In the genomic region with DNA sequence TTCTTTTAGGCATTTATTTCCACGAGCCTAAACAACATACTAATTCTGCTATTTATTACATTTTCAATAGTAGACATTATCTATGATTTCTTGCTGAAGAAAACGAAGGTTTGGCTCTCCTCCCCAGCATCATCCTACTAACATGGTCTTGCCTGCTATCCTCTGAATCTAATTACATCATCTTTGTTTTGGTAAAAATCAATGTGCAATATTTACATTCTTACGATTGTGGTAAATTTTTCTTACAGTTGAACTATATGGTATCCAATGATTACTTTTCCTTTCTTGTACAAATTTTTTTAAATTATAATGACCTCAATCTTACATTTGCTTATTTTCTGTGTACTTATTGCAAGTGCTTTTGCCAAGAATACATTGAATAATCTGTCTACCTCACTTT, we compare ENCODE assay signal across 26 cellular contexts.
"Had no signal": no experiment of that assay in that cellular context is flagged by ENCODE, and none has a peak within 500 bp of the region (broad histone marks: within the 10 kb centered on the region; RNA-seq: fewer than 3 reads in every experiment).

No MANE protein-coding gene starts in this region.

- H3K9me3 ChIP-seq: left lung, lower lobe of right lung, mucosa of descending colon, ovary, right atrium auricular region, right lobe of liver, tibial nerve, upper lobe of left lung had no signal

- ATAC-seq: left colon; left lung; lower lobe of right lung; mucosa of descending colon; naive thymus-derived CD4-positive, alpha-beta T cell; natural killer cell treated with Interleukin-12 subunit alpha and Interleukin-12 subunit beta and Interleukin-15 and Interleukin-18, amount 100 ng/mL, for 72 hours; stimulated activated memory B cell treated with anti-CD40 and anti-IgM and Interleukin-4, amounts not matched to agents 10 μg/mL and 1 μg/mL and 100 μg/mL, for 72 hours; stimulated activated naive CD8-positive, alpha-beta T cell treated with anti-CD3 and anti-CD28 coated beads, Interleukin-15, amount 100 ng/mL, for 72 hours had no signal

- H3K36me3 ChIP-seq: left lung, lower lobe of right lung, ovary, right atrium auricular region, right lobe of liver, tibial nerve, upper lobe of left lung had no signal

- H3K27ac ChIP-seq: left lung, lower lobe of right lung, ovary, right atrium auricular region, right lobe of liver, upper lobe of left lung had no signal

- H3K36me3 Mint-ChIP-seq: immature natural killer cell; natural killer cell treated with Interleukin-12 subunit alpha and Interleukin-12 subunit beta and Interleukin-15 and Interleukin-18, amount 100 ng/mL, for 72 hours; stimulated activated memory B cell treated with anti-CD40 and anti-IgM and Interleukin-4, amounts not matched to agents 10 μg/mL and 1 μg/mL and 100 μg/mL, for 72 hours had no signal

- H3K4me3 Mint-ChIP-seq: immature natural killer cell; naive thymus-derived CD4-positive, alpha-beta T cell; natural killer cell treated with Interleukin-12 subunit alpha and Interleukin-12 subunit beta and Interleukin-15 and Interleukin-18, amount 100 ng/mL, for 72 hours; stimulated activated memory B cell treated with anti-CD40 and anti-IgM and Interleukin-4, amounts not matched to agents 10 μg/mL and 1 μg/mL and 100 μg/mL, for 72 hours; stimulated activated naive CD8-positive, alpha-beta T cell treated with anti-CD3 and anti-CD28 coated beads, Interleukin-15, amount 100 ng/mL, for 72 hours had no signal

- FAIRE-seq: islet of Langerhans, kidney had no signal

- DNase-seq: hypothalamus; immature natural killer cell; kidney; left colon; left lung; lower lobe of right lung; midbrain; mucosa of descending colon; naive thymus-derived CD4-positive, alpha-beta T cell; ovary; right lobe of liver; stimulated activated CD4-positive, alpha-beta T cell treated with anti-CD3 and anti-CD28 coated beads, Interleukin-1b, Interleukin-23, amount 100 ng/mL, for 48 hours; stimulated activated CD4-positive, alpha-beta T cell treated with anti-CD3 and anti-CD28 coated beads, Interleukin-2, amount 100 ng/mL, for 48 hours; stimulated activated CD4-positive, alpha-beta T cell treated with anti-CD3 and anti-CD28 coated beads, Interleukin-4, amount 100 ng/mL, for 4 hours; stimulated activated CD8-positive, alpha-beta memory T cell treated with anti-CD3 and anti-CD28 coated beads, Interleukin-4, amount 100 ng/mL, for 48 hours; stimulated activated naive CD4-positive, alpha-beta T cell treated with Interleukin-2 at 50 U/mL for 16 hours; stimulated activated naive CD8-positive, alpha-beta T cell treated with anti-CD3 and anti-CD28 coated beads, Interleukin-15, amount 100 ng/mL, for 72 hours; substantia nigra; upper lobe of left lung had no signal

- H3K4me2 ChIP-seq: smooth muscle cell had no signal

- H3K4me1 ChIP-seq: lower lobe of right lung, right lobe of liver had no signal

- H3K4me3 ChIP-seq: left lung, lower lobe of right lung, mucosa of descending colon, ovary, right atrium auricular region, right lobe of liver, smooth muscle cell, tibial nerve, upper lobe of left lung had no signal

- H3K27me3 Mint-ChIP-seq: naive thymus-derived CD4-positive, alpha-beta T cell; progenitor cell of endocrine pancreas; stimulated activated memory B cell treated with anti-CD40 and anti-IgM and Interleukin-4, amounts not matched to agents 10 μg/mL and 1 μg/mL and 100 μg/mL, for 72 hours; stimulated activated naive CD8-positive, alpha-beta T cell treated with anti-CD3 and anti-CD28 coated beads, Interleukin-15, amount 100 ng/mL, for 72 hours had no signal

- H3K27ac Mint-ChIP-seq: immature natural killer cell; naive thymus-derived CD4-positive, alpha-beta T cell; natural killer cell treated with Interleukin-12 subunit alpha and Interleukin-12 subunit beta and Interleukin-15 and Interleukin-18, amount 100 ng/mL, for 72 hours; progenitor cell of endocrine pancreas had no signal

- H3K4me1 Mint-ChIP-seq: immature natural killer cell; naive thymus-derived CD4-positive, alpha-beta T cell; stimulated activated naive CD8-positive, alpha-beta T cell treated with anti-CD3 and anti-CD28 coated beads, Interleukin-15, amount 100 ng/mL, for 72 hours had no signal

- H3K27me3 ChIP-seq: left lung, ovary, right atrium auricular region, right lobe of liver, tibial nerve, upper lobe of left lung had no signal

- H3K9me3 Mint-ChIP-seq: immature natural killer cell; naive thymus-derived CD4-positive, alpha-beta T cell; natural killer cell treated with Interleukin-12 subunit alpha and Interleukin-12 subunit beta and Interleukin-15 and Interleukin-18, amount 100 ng/mL, for 72 hours; stimulated activated naive CD8-positive, alpha-beta T cell treated with anti-CD3 and anti-CD28 coated beads, Interleukin-15, amount 100 ng/mL, for 72 hours had no signal
